ENCODE assay signal across 8 cellular contexts in genomic region chr3:143970773-143971366, GRCh38. TPM values are rescaled to one million over a fixed set of nuclear protein-coding genes. Genes with fewer than 3 reads are reported as not detected.
DNase-seq lines count a peak whose midpoint lies in the region; ATAC-seq, FAIRE-seq and TF ChIP-seq lines count a peak whose summit lies in the region.

No MANE protein-coding gene starts in this region.

- H3K4me3 Mint-ChIP-seq in activated naive CD8-positive, alpha-beta T cell treated with anti-CD3 and anti-CD28 coated beads, Interleukin-2, amount 10 ng/mL, durations not matched to agents 7 days and 5 days = peak overlapping the region; percentile 96
- H3K4me3 Mint-ChIP-seq in progenitor cell of endocrine pancreas (ENCODE audit: low read depth) = peak overlapping the region; percentile 90

- H3K27me3 Mint-ChIP-seq in activated naive CD8-positive, alpha-beta T cell treated with anti-CD3 and anti-CD28 coated beads, Interleukin-2, amount 10 ng/mL, durations not matched to agents 7 days and 5 days = peaks cover 23% of the 10 kb centered on the region
- no peaks in the 10 kb centered on the region for H3K27me3 Mint-ChIP-seq in progenitor cell of endocrine pancreas

- POLR2A ChIA-PET in activated naive CD8-positive, alpha-beta T cell treated with anti-CD3 and anti-CD28 coated beads, Interleukin-2, amount 10 ng/mL, durations not matched to agents 7 days and 5 days (lab: Charles Lee) = interaction anchor here (0.8 to 3.0 kb wide), 12 partner anchors 8 to 969 kb away, joined by 3 to 19 read pairs (median 10); partner anchors contain the start of genes SLC9A9 and U2SURP

- intact Hi-C loops in left cardiac atrium (cut with DNase I) = no loop called here

- H3K36me3 Mint-ChIP-seq in activated naive CD8-positive, alpha-beta T cell treated with anti-CD3 and anti-CD28 coated beads, Interleukin-2, amount 10 ng/mL, durations not matched to agents 7 days and 5 days = no peaks in the 10 kb centered on the region
- H3K36me3 Mint-ChIP-seq in progenitor cell of endocrine pancreas (ENCODE audit: insufficient read depth) = no peaks in the 10 kb centered on the region

- FAIRE-seq in urothelium cell line (lab: Jason Lieb, UNC) = no peak

- DNase-seq in CD1c-positive myeloid dendritic cell (ENCODE audit: extremely low spot score) (peak; percentile 65), SK-N-DZ (ENCODE audit: low spot score) (peak; percentile 65), left cardiac atrium (peak; percentile 54), progenitor cell of endocrine pancreas (ENCODE audit: low spot score, unreplicated experiment) (peak; percentile 58), urothelium cell line (ENCODE audit: low spot score) (peak; percentile 27)
- peak; percentile 70 for DNase-seq in activated naive CD8-positive, alpha-beta T cell treated with anti-CD3 and anti-CD28 coated beads, Interleukin-2, amount 10 ng/mL, durations not matched to agents 7 days and 5 days

- H3K9me3 Mint-ChIP-seq in activated naive CD8-positive, alpha-beta T cell treated with anti-CD3 and anti-CD28 coated beads, Interleukin-2, amount 10 ng/mL, durations not matched to agents 7 days and 5 days = no peaks in the 10 kb centered on the region
- no peaks in the 10 kb centered on the region for H3K9me3 Mint-ChIP-seq in progenitor cell of endocrine pancreas (ENCODE audit: low read depth)

- peak; percentile 21 for TF ChIP-seq CTCF in progenitor cell of endocrine pancreas (IDR thresholded peaks at IDR 0.05; ENCODE audit: unreplicated experiment)

- H3K4me1 Mint-ChIP-seq in activated naive CD8-positive, alpha-beta T cell treated with anti-CD3 and anti-CD28 coated beads, Interleukin-2, amount 10 ng/mL, durations not matched to agents 7 days and 5 days = peaks cover 12% of the 10 kb centered on the region
- H3K4me1 Mint-ChIP-seq in progenitor cell of endocrine pancreas (ENCODE audit: low read depth) = peaks cover 14% of the 10 kb centered on the region

- ATAC-seq in GM19455 (IDR thresholded peaks at IDR 0.05; ENCODE audit: unreplicated experiment) = peak; percentile 24
- peak; percentile 16 for ATAC-seq in HG03565 (IDR thresholded peaks at IDR 0.05; ENCODE audit: unreplicated experiment)
- peak; percentile 5 for ATAC-seq in activated naive CD8-positive, alpha-beta T cell treated with anti-CD3 and anti-CD28 coated beads, Interleukin-2, amount 10 ng/mL, durations not matched to agents 7 days and 5 days (ENCODE audit: low read depth)
- peak; percentile 4 to 10 for ATAC-seq in left cardiac atrium

- peak overlapping the region; percentile 96 for H3K27ac Mint-ChIP-seq in activated naive CD8-positive, alpha-beta T cell treated with anti-CD3 and anti-CD28 coated beads, Interleukin-2, amount 10 ng/mL, durations not matched to agents 7 days and 5 days
- peak overlapping the region; percentile 99 for H3K27ac Mint-ChIP-seq in progenitor cell of endocrine pancreas

RNA-seq across cellular contexts. Expression of gene DIPK2A, which starts 0.8 kb away (rescaled TPM):
- 16.7 TPM in 2 replicates for polyA plus RNA-seq in SK-N-DZ (2014; cell fraction: cytosol; rRNA removed)
- 12.5 and 28.3 TPM in 2 replicates for polyA plus RNA-seq in SK-N-DZ (2014; cell fraction: nucleus; rRNA removed)
- total RNA-seq in activated naive CD8-positive, alpha-beta T cell treated with anti-CD3 and anti-CD28 coated beads, Interleukin-2, amount 10 ng/mL, durations not matched to agents 7 days and 5 days = 10 to 100 TPM; 17.1 to 17.8 TPM
- total RNA-seq in left cardiac atrium (10 to 100 TPM; 10.4 to 12.3 TPM), progenitor cell of endocrine pancreas (35.4 and 37.0 TPM in 2 replicates)

Comparison
In these comparisons a context has a peak if more than half of its experiments do, and no peak if none do; other contexts are left out.
1. Peak in every context shown above with its lines: DNase-seq and ATAC-seq.